In genomic region chr14:64114796-64115195, GRCh38 we compare ENCODE assay signal across 16 cellular contexts.
A peak's percentile ranks its signal among the peaks of the same experiment; 100 is the strongest.
DNase-seq lines count a peak whose midpoint lies in the region; ATAC-seq and TF ChIP-seq lines count a peak whose summit lies in the region.
"Had no signal": no experiment of that assay in that cellular context is flagged by ENCODE, and none has a peak within 500 bp of the region (broad histone marks: within the 10 kb centered on the region; RNA-seq: fewer than 3 reads in every experiment).

No MANE protein-coding gene starts in this region.

- TF ChIP-seq EP300 in transverse colon (IDR thresholded peaks at IDR 0.05; ENCODE audit: low read depth) = no peak

- TF ChIP-seq POLR2A in transverse colon (IDR thresholded peaks at IDR 0.05) = no peak

- 91% methylated on average over 7 of the region's 7 CpGs; no CpG with 5 or more reads in 1 of the 2 donors for WGBS in transverse colon (ENCODE audit: low coverage in 1 of 2), 2 donors

- H3K4me3 Mint-ChIP-seq in activated naive CD4-positive, alpha-beta T cell treated with anti-CD3 and anti-CD28 coated beads, Interleukin-2, amount 10 ng/mL, durations not matched to agents 7 days and 5 days = no peak overlapping the region
- no peak overlapping the region for H3K4me3 Mint-ChIP-seq in endothelial cell (ENCODE audit: unreplicated experiment)
- H3K4me3 Mint-ChIP-seq: CD8-positive, alpha-beta T cell had no signal

- H3K27me3 ChIP-seq in thoracic aorta (replicated peaks; ENCODE audit: insufficient read depth) (no peaks in the 10 kb centered on the region), brain microvascular endothelial cell (replicated peaks) (no peaks in the 10 kb centered on the region), transverse colon (no peaks in the 10 kb centered on the region)

- DNase-seq in activated naive CD4-positive, alpha-beta T cell treated with anti-CD3 and anti-CD28 coated beads, Interleukin-2, amount 10 ng/mL, durations not matched to agents 7 days and 5 days = no peak
- DNase-seq in activated naive CD4-positive, alpha-beta T cell (lab: John Stamatoyannopoulos, UW) = no peak
- DNase-seq in RWPE1 (ENCODE audit: low spot score) (no peak), endothelial cell (ENCODE audit: low spot score) (no peak), thoracic aorta (ENCODE audit: low spot score) (no peak), brain microvascular endothelial cell (no peak), transverse colon (no peak)
- no peak for DNase-seq in stimulated activated CD4-positive, alpha-beta T cell treated with anti-CD3 and anti-CD28 coated beads, Interleukin-12 subunit alpha, Interleukin-12 subunit beta, amount 100 ng/mL, for 4 hours
- DNase-seq: CD8-positive, alpha-beta T cell; EL; KG1; NCI-H1417; NCI-H2029; NCI-H510A had no signal

- no peaks in the 10 kb centered on the region for H3K36me3 ChIP-seq in thoracic aorta
- H3K36me3 ChIP-seq in brain microvascular endothelial cell (replicated peaks) = no peaks in the 10 kb centered on the region
- H3K36me3 ChIP-seq in transverse colon = peaks cover 0 to 7% (median 0%) of the 10 kb centered on the region in 4 donors

- CTCF ChIA-PET in activated naive CD4-positive, alpha-beta T cell treated with anti-CD3 and anti-CD28 coated beads, Interleukin-2, amount 10 ng/mL, durations not matched to agents 7 days and 5 days (lab: Charles Lee) = no interaction called here
- CTCF ChIA-PET in RWPE1 (lab: Yijun Ruan, JAX) = no interaction called here

- in situ Hi-C loops in brain microvascular endothelial cell (cut with HindIII; ENCODE audit: low pct_ligation_motif_present, low sequenced_read_pairs) (no loop called here), transverse colon (cut with MboI; ENCODE audit: low pct_ligation_motif_present in 1 of 4, low pct_unique_long_range_greater_than_20kb in 1 of 4, low sequenced_read_pairs in 3 of 4) (no loop called here)

- H3K4me1 ChIP-seq in thoracic aorta (ENCODE audit: control insufficient read depth in 1 of 2, low read depth in 2 of 2) = peaks cover 24 to 72% of the 10 kb centered on the region in 2 donors
- peaks cover 0 to 23% (median 4%) of the 10 kb centered on the region in 4 donors for H3K4me1 ChIP-seq in transverse colon

- no peak for TF ChIP-seq CTCF in RWPE1 (conservative IDR thresholded peaks at IDR 0.05; ENCODE audit: low read depth)
- no peak for TF ChIP-seq CTCF in endothelial cell (IDR thresholded peaks at IDR 0.05; ENCODE audit: unreplicated experiment)
- no peak for TF ChIP-seq CTCF in thoracic aorta (IDR thresholded peaks at IDR 0.05)
- TF ChIP-seq CTCF in brain microvascular endothelial cell (IDR thresholded peaks at IDR 0.05; ENCODE audit: low read depth, low read length, missing control alignments) = no peak
- no peak for TF ChIP-seq CTCF in transverse colon (IDR thresholded peaks at IDR 0.05)

- POLR2A ChIA-PET in RWPE1 (lab: Yijun Ruan, JAX; ENCODE audit: low non-redundant PET) = no interaction called here

- peak overlapping the region; percentile 24 for H3K27ac Mint-ChIP-seq in activated naive CD4-positive, alpha-beta T cell treated with anti-CD3 and anti-CD28 coated beads, Interleukin-2, amount 10 ng/mL, durations not matched to agents 7 days and 5 days
- H3K27ac Mint-ChIP-seq in endothelial cell (ENCODE audit: unreplicated experiment) = peak overlapping the region; percentile 78
- H3K27ac Mint-ChIP-seq: CD8-positive, alpha-beta T cell had no signal

- H3K27me3 Mint-ChIP-seq in activated naive CD4-positive, alpha-beta T cell treated with anti-CD3 and anti-CD28 coated beads, Interleukin-2, amount 10 ng/mL, durations not matched to agents 7 days and 5 days = no peaks in the 10 kb centered on the region
- no peaks in the 10 kb centered on the region for H3K27me3 Mint-ChIP-seq in endothelial cell (ENCODE audit: unreplicated experiment)

- H3K4me3 ChIP-seq in thoracic aorta (no peak overlapping the region), brain microvascular endothelial cell (ENCODE audit: low read depth, low read length) (no peak overlapping the region), transverse colon (no peak overlapping the region)

- H3K4me1 Mint-ChIP-seq in activated naive CD4-positive, alpha-beta T cell treated with anti-CD3 and anti-CD28 coated beads, Interleukin-2, amount 10 ng/mL, durations not matched to agents 7 days and 5 days = peaks cover 10% of the 10 kb centered on the region
- peaks cover 7% of the 10 kb centered on the region for H3K4me1 Mint-ChIP-seq in endothelial cell (ENCODE audit: unreplicated experiment)

- intact Hi-C loops in transverse colon (cut with DNase I; ENCODE audit: low total_unique reads) = no loop called here

- peak overlapping the region; percentile 99 for H3K27ac ChIP-seq in RWPE1
- H3K27ac ChIP-seq in thoracic aorta = peak overlapping the region; percentile 83 to 94
- no peak overlapping the region for H3K27ac ChIP-seq in brain microvascular endothelial cell
- no peak overlapping the region for H3K27ac ChIP-seq in transverse colon
- H3K27ac ChIP-seq: 22Rv1, HL-60 had no signal

- H3K9me3 ChIP-seq in thoracic aorta = no peaks in the 10 kb centered on the region
- H3K9me3 ChIP-seq in transverse colon = no peaks in the 10 kb centered on the region

- peaks cover 63% of the 10 kb centered on the region for H3K36me3 Mint-ChIP-seq in activated naive CD4-positive, alpha-beta T cell treated with anti-CD3 and anti-CD28 coated beads, Interleukin-2, amount 10 ng/mL, durations not matched to agents 7 days and 5 days
- no peaks in the 10 kb centered on the region for H3K36me3 Mint-ChIP-seq in endothelial cell (ENCODE audit: low read depth, unreplicated experiment)

- ATAC-seq in thoracic aorta (ENCODE audit: insufficient number of reproducible peaks, low FRiP score, low read depth) = no peak
- ATAC-seq: CD8-positive, alpha-beta T cell had no signal

- H3K9me3 Mint-ChIP-seq in activated naive CD4-positive, alpha-beta T cell treated with anti-CD3 and anti-CD28 coated beads, Interleukin-2, amount 10 ng/mL, durations not matched to agents 7 days and 5 days = no peaks in the 10 kb centered on the region
- H3K9me3 Mint-ChIP-seq in endothelial cell (ENCODE audit: unreplicated experiment) = no peaks in the 10 kb centered on the region
- H3K9me3 Mint-ChIP-seq: CD8-positive, alpha-beta T cell had no signal

Comparison
In these comparisons a context has a peak if more than half of its experiments do, and no peak if none do; other contexts are left out.
1. H3K27ac ChIP-seq: peak in RWPE1 (single experiment) and thoracic aorta (2 of 2); none in brain microvascular endothelial cell (single experiment) and transverse colon (0 of 4).